8 cellular contexts compared by ENCODE assay signal in genomic region chr16:69890114-69890890, GRCh38.
A peak's percentile ranks its signal among the peaks of the same experiment; 100 is the strongest.
DNase-seq lines count a peak whose midpoint lies in the region; ATAC-seq lines count a peak whose summit lies in the region.

No MANE protein-coding gene starts in this region.

- peak; percentile 83 for ATAC-seq in left lobe of liver

- DNase-seq in DMS79 treated with DMSO at 0.1 percent for 48 hours (lab: John Stamatoyannopoulos, UW) = peak; percentile 28
- DNase-seq in DMS79 (lab: John Stamatoyannopoulos, UW) = no peak
- DNase-seq in dermis microvascular lymphatic vessel endothelial cell (ENCODE audit: low read depth in 2 of 2) = peak; percentile 75 to 83
- no peak for DNase-seq in left lobe of liver (ENCODE audit: low spot score)
- DNase-seq in substantia nigra (lab: John Stamatoyannopoulos, UW) = peak; percentile 16 to 96 (median 83)
- DNase-seq in ureter (ENCODE audit: low spot score) = no peak
- DNase-seq in D341Med (ENCODE audit: low spot score) = no peak
- DNase-seq in NCI-H82 treated with DMSO at 0.1 percent for 48 hours (lab: John Stamatoyannopoulos, UW; ENCODE audit: unreplicated experiment) = no peak

- H3K27ac ChIP-seq in substantia nigra (ENCODE audit: low read depth, low read length, poor library complexity, severe bottlenecking) = peak overlapping the region; percentile 93

Comparison
In these comparisons a context has a peak if more than half of its experiments do, and no peak if none do; other contexts are left out.
1. DNase-seq: peak in DMS79 treated with DMSO at 0.1 percent for 48 hours (single experiment), dermis microvascular lymphatic vessel endothelial cell (2 of 2) and substantia nigra (49 of 49); none in DMS79 (single experiment), left lobe of liver (single experiment), ureter (single experiment), D341Med (single experiment) and NCI-H82 treated with DMSO at 0.1 percent for 48 hours (single experiment).